In genomic region chr7:88309845-88310244, GRCh38 we compare ENCODE assay signal across 14 cellular contexts. TPM values are rescaled to one million over a fixed set of nuclear protein-coding genes. Genes with fewer than 3 reads are reported as not detected.
"Had no signal": no experiment of that assay in that cellular context is flagged by ENCODE, and none has a peak within 500 bp of the region (broad histone marks: within the 10 kb centered on the region; RNA-seq: fewer than 3 reads in every experiment).

No MANE protein-coding gene starts in this region.

- DNase-seq: activated B cell treated with CpG ODN at 0.5 μM for 24 hours; activated CD4-positive, alpha-beta T cell treated with anti-CD3 and anti-CD28 coated beads for 48 hours; activated CD8-positive, alpha-beta T cell treated with anti-CD3 and anti-CD28 coated beads for 36 hours; activated effector memory CD4-positive, alpha-beta T cell treated with anti-CD3 and anti-CD28 coated beads, Interleukin-2, amount 50 U/mL, for 16 hours; activated T-cell treated with anti-CD3 and anti-CD28 coated beads, Interleukin-2, amount 50 U/mL, for 48 hours; caudate nucleus; effector CD8-positive, alpha-beta T cell; mesenchymal stem cell; natural killer cell; stimulated activated naive CD4-positive, alpha-beta T cell; SW 1271 had no signal

- H3K27ac ChIP-seq: neutrophil had no signal

- H3K27me3 ChIP-seq: neutrophil had no signal

- H3K9me3 ChIP-seq: neutrophil had no signal

- H3K36me3 ChIP-seq: neutrophil had no signal

- ATAC-seq: activated CD8-positive, alpha-beta T cell treated with anti-CD3 and anti-CD28 coated beads for 36 hours; natural killer cell had no signal

- H3K4me3 ChIP-seq: coronary artery had no signal

RNA-seq across cellular contexts. Expression of gene STEAP4, which starts 3.2 kb away (rescaled TPM):
- total RNA-seq: activated CD8-positive, alpha-beta T cell treated with anti-CD3 and anti-CD28 coated beads for 36 hours; T-helper 2 cell treated with Interferon-gamma antibody and Interleukin-4, amounts not matched to agents 100 ng/mL and 5 ng/mL, for 36 hours had no signal
